In genomic region chr21:34642211-34643075, GRCh38 we compare ENCODE assay signal across 12 cellular contexts. TPM values are rescaled to one million over a fixed set of nuclear protein-coding genes. Genes with fewer than 3 reads are reported as not detected.
DNase-seq lines count a peak whose midpoint lies in the region; ATAC-seq, FAIRE-seq and TF ChIP-seq lines count a peak whose summit lies in the region.
"Had no signal": no experiment of that assay in that cellular context is flagged by ENCODE, and none has a peak within 500 bp of the region (broad histone marks: within the 10 kb centered on the region; RNA-seq: fewer than 3 reads in every experiment).

No MANE protein-coding gene starts in this region.

- H4K91ac ChIP-seq in IMR-90 (ENCODE audit: insufficient read depth, low read depth, low read length): no peak overlapping the region

- no peak for TF ChIP-seq POLR2A in IMR-90 (IDR thresholded peaks at IDR 0.05; ENCODE audit: low read depth, low read length)
- TF ChIP-seq POLR2A in gastrocnemius medialis (IDR thresholded peaks at IDR 0.05): no peak

- WGBS in IMR-90 (ENCODE audit: extremely low coverage in 2 of 2, insufficient read length in 1 of 2), 2 experiments: 69% methylated on average over 2 of the region's 7 CpGs; no CpG with 5 or more reads in 1 of the 2 experiments
- WGBS in smooth muscle cell (ENCODE audit: low lambda C conversion rate): 69% methylated on average over 7 of the region's 7 CpGs

- H3K36me3 Mint-ChIP-seq in activated CD8-positive, alpha-beta memory T cell treated with anti-CD3 and anti-CD28 coated beads, Interleukin-2, amount 10 ng/mL, durations not matched to agents 7 days and 5 days: peaks cover 16% of the 10 kb centered on the region

- H3K9me3 ChIP-seq in IMR-90 (ENCODE audit: control insufficient read depth, insufficient read depth, low read length): no peaks in the 10 kb centered on the region
- no peaks in the 10 kb centered on the region for H3K9me3 ChIP-seq in gastrocnemius medialis
- no peaks in the 10 kb centered on the region for H3K9me3 ChIP-seq in smooth muscle cell (replicated peaks; ENCODE audit: low read depth)
- H3K9me3 ChIP-seq in MG63: no peaks in the 10 kb centered on the region
- H3K9me3 ChIP-seq: esophagus muscularis mucosa had no signal

- H3K36me3 ChIP-seq in IMR-90 (ENCODE audit: control insufficient read depth, insufficient read depth, low read length) (no peaks in the 10 kb centered on the region), gastrocnemius medialis (no peaks in the 10 kb centered on the region), smooth muscle cell (ENCODE audit: low read depth) (no peaks in the 10 kb centered on the region), MG63 (no peaks in the 10 kb centered on the region)
- H3K36me3 ChIP-seq: esophagus muscularis mucosa had no signal

- dilution Hi-C loops in IMR-90 (cut with HindIII; ENCODE audit: low sequenced_read_pairs, unreplicated experiment): no loop called here

- POLR2A ChIA-PET in IMR-90 (lab: Charles Lee; ENCODE audit: unreplicated experiment): no interaction called here

- no peak overlapping the region for H3K56ac ChIP-seq in IMR-90 (ENCODE audit: extremely low read depth, insufficient read depth, low read length)

- no peak overlapping the region for H3K23ac ChIP-seq in IMR-90 (ENCODE audit: low read depth, low read length)

- H3K9me3 Mint-ChIP-seq in activated CD8-positive, alpha-beta memory T cell treated with anti-CD3 and anti-CD28 coated beads, Interleukin-2, amount 10 ng/mL, durations not matched to agents 7 days and 5 days (ENCODE audit: low read depth): peaks cover 6% of the 10 kb centered on the region
- H3K9me3 Mint-ChIP-seq: GM23338 had no signal

- no peak for TF ChIP-seq RAD21 in IMR-90 (IDR thresholded peaks at IDR 0.05; ENCODE audit: low read length)

- no peak overlapping the region for H3K27ac Mint-ChIP-seq in activated CD8-positive, alpha-beta memory T cell treated with anti-CD3 and anti-CD28 coated beads, Interleukin-2, amount 10 ng/mL, durations not matched to agents 7 days and 5 days
- H3K27ac Mint-ChIP-seq: GM23338, nephron had no signal

- in situ Hi-C loops in IMR-90 (cut with MboI; ENCODE audit: low sequenced_read_pairs): no loop called here
- in situ Hi-C loops in gastrocnemius medialis (cut with MboI; ENCODE audit: low sequenced_read_pairs in 4 of 4): loop anchor here in 1 of 4 donors (25.0 kb wide), 1 partner anchor 730 kb away; the partner anchor contains the start of gene ATP5PO

- H4K8ac ChIP-seq in IMR-90 (ENCODE audit: low read depth in 2 of 2, low read length in 2 of 2): no peak overlapping the region

- no peak for TF ChIP-seq CTCF in IMR-90 (conservative IDR thresholded peaks at IDR 0.05; ENCODE audit: low read depth, low read length)
- TF ChIP-seq CTCF in gastrocnemius medialis (IDR thresholded peaks at IDR 0.05 in 4 of 5, conservative IDR thresholded peaks at IDR 0.05 in 1 of 5): no peak
- TF ChIP-seq CTCF in smooth muscle cell (IDR thresholded peaks at IDR 0.05; ENCODE audit: borderline replicate concordance, insufficient read depth, poor library complexity, severe bottlenecking): no peak

- no peak overlapping the region for H3K9ac ChIP-seq in IMR-90 (ENCODE audit: low read depth, low read length)
- H3K9ac ChIP-seq in smooth muscle cell (ENCODE audit: low read depth): no peak overlapping the region

- peaks cover 47% of the 10 kb centered on the region for H3K4me1 Mint-ChIP-seq in activated CD8-positive, alpha-beta memory T cell treated with anti-CD3 and anti-CD28 coated beads, Interleukin-2, amount 10 ng/mL, durations not matched to agents 7 days and 5 days
- H3K4me1 Mint-ChIP-seq: nephron had no signal

- H3K4ac ChIP-seq in IMR-90 (ENCODE audit: low read depth, low read length): no peak overlapping the region

- H3K4me2 ChIP-seq in IMR-90 (ENCODE audit: low read depth, low read length) (no peak overlapping the region), smooth muscle cell (no peak overlapping the region)
- H3K4me2 ChIP-seq: GM23338 had no signal

- H2BK120ac ChIP-seq in IMR-90 (ENCODE audit: low read depth, low read length): no peak overlapping the region

- peaks cover 2% of the 10 kb centered on the region; the same call in 1 of the 2 replicates for H3K27me3 ChIP-seq in IMR-90 (ENCODE audit: control insufficient read depth, insufficient read depth, low read length)
- no peaks in the 10 kb centered on the region for H3K27me3 ChIP-seq in gastrocnemius medialis
- H3K27me3 ChIP-seq in smooth muscle cell (ENCODE audit: low read depth): peaks cover 3% of the 10 kb centered on the region
- no peaks in the 10 kb centered on the region for H3K27me3 ChIP-seq in MG63

- H2BK5ac ChIP-seq in IMR-90 (ENCODE audit: low read depth, low read length, poor library complexity, severe bottlenecking): no peak overlapping the region

- H2AFZ ChIP-seq in IMR-90 (replicated peaks; ENCODE audit: low read length, poor library complexity): no peak overlapping the region
- no peak overlapping the region for H2AFZ ChIP-seq in smooth muscle cell (ENCODE audit: low read depth)
- H2AFZ ChIP-seq: GM23338 had no signal

- no peak overlapping the region for H3K14ac ChIP-seq in IMR-90 (replicated peaks; ENCODE audit: low read depth, low read length)

- H3K4me3 ChIP-seq in IMR-90 (ENCODE audit: insufficient read depth, low read depth, low read length) (no peak overlapping the region), gastrocnemius medialis (no peak overlapping the region), smooth muscle cell (no peak overlapping the region), MG63 (no peak overlapping the region)
- H3K4me3 ChIP-seq: esophagus muscularis mucosa, GM23338 had no signal

- H2AK5ac ChIP-seq in IMR-90 (ENCODE audit: low read depth, low read length): no peak overlapping the region

- H3K27me3 Mint-ChIP-seq in activated CD8-positive, alpha-beta memory T cell treated with anti-CD3 and anti-CD28 coated beads, Interleukin-2, amount 10 ng/mL, durations not matched to agents 7 days and 5 days: no peaks in the 10 kb centered on the region

- H3K79me2 ChIP-seq in smooth muscle cell (ENCODE audit: low read depth): no peaks in the 10 kb centered on the region

- ATAC-seq in GM21825 (IDR thresholded peaks at IDR 0.05; ENCODE audit: unreplicated experiment) (peak; percentile 53), IMR-90 (ENCODE audit: low read depth) (no peak), gastrocnemius medialis (no peak)
- no peak for ATAC-seq in activated CD8-positive, alpha-beta memory T cell treated with anti-CD3 and anti-CD28 coated beads, Interleukin-2, amount 10 ng/mL, durations not matched to agents 7 days and 5 days
- ATAC-seq: GM23338 had no signal

- no peak overlapping the region for H4K5ac ChIP-seq in IMR-90 (ENCODE audit: low read depth, low read length)

- no peaks in the 10 kb centered on the region for H3K79me1 ChIP-seq in IMR-90 (ENCODE audit: low read depth in 1 of 2, low read length in 2 of 2)

- intact Hi-C loops in IMR-90 (cut with micrococcal nuclease): no loop called here
- intact Hi-C loops in gastrocnemius medialis (cut with DNase I; ENCODE audit: low total_unique reads): no loop called here

- no peak overlapping the region; the same call in 1 of the 2 replicates for H2BK20ac ChIP-seq in IMR-90 (ENCODE audit: low read depth, low read length)

- no peak overlapping the region for H3K27ac ChIP-seq in IMR-90 (ENCODE audit: insufficient read depth, low read length)
- no peak overlapping the region for H3K27ac ChIP-seq in gastrocnemius medialis
- H3K27ac ChIP-seq in smooth muscle cell (ENCODE audit: low read depth): no peak overlapping the region
- H3K27ac ChIP-seq: esophagus muscularis mucosa had no signal

- no TSS peak for BruUV-seq in IMR-90 (replicated peaks; lab: Mats Ljungman, UMichigan)

- H2AK9ac ChIP-seq in IMR-90 (replicated peaks; ENCODE audit: low read depth, low read length, poor library complexity): no peak overlapping the region

- H3F3A ChIP-seq in smooth muscle cell (ENCODE audit: low read depth): no peaks in the 10 kb centered on the region

- CTCF ChIA-PET in IMR-90 (lab: Yijun Ruan, JAX): no interaction called here
- CTCF ChIA-PET in activated CD8-positive, alpha-beta memory T cell treated with anti-CD3 and anti-CD28 coated beads, Interleukin-2, amount 10 ng/mL, durations not matched to agents 7 days and 5 days (lab: Charles Lee): interaction anchor here (1.2 kb wide), 1 partner anchor 51 kb away, joined by 4 read pairs; no protein-coding TSS in a partner anchor

- H3K4me3 Mint-ChIP-seq in activated CD8-positive, alpha-beta memory T cell treated with anti-CD3 and anti-CD28 coated beads, Interleukin-2, amount 10 ng/mL, durations not matched to agents 7 days and 5 days: no peak overlapping the region
- H3K4me3 Mint-ChIP-seq: GM23338, nephron had no signal

- FAIRE-seq in GM18507 (lab: Jason Lieb, UNC): peak; percentile 91

- peaks cover 7% of the 10 kb centered on the region for H3K9me1 ChIP-seq in IMR-90 (ENCODE audit: insufficient read depth, low read length)

- DNase-seq in GM18507 (ENCODE audit: extremely low spot score, insufficient read length, low read depth): peak; percentile 15
- DNase-seq in IMR-90: peak; percentile 18
- DNase-seq in hepatic stellate cell (ENCODE audit: low spot score): peak; percentile 64
- DNase-seq in gastrocnemius medialis: no peak
- no peak for DNase-seq in smooth muscle cell (lab: John Stamatoyannopoulos, UW; ENCODE audit: unreplicated experiment)
- no peak for DNase-seq in MG63
- no peak for DNase-seq in activated CD8-positive, alpha-beta memory T cell treated with anti-CD3 and anti-CD28 coated beads, Interleukin-2, amount 10 ng/mL, durations not matched to agents 7 days and 5 days
- DNase-seq: stimulated activated naive CD4-positive, alpha-beta T cell treated with Interleukin-2 at 50 U/mL for 16 hours had no signal

- H3K18ac ChIP-seq in IMR-90 (ENCODE audit: low read depth, low read length): no peak overlapping the region

- H3K4me1 ChIP-seq in IMR-90 (ENCODE audit: control insufficient read depth, insufficient read depth, low read length) (peaks cover 3% of the 10 kb centered on the region), gastrocnemius medialis (no peaks in the 10 kb centered on the region), smooth muscle cell (ENCODE audit: low read depth) (no peaks in the 10 kb centered on the region)
- H3K4me1 ChIP-seq: esophagus muscularis mucosa had no signal

- H4K20me1 ChIP-seq in IMR-90 (ENCODE audit: insufficient read depth, low read length) (no peaks in the 10 kb centered on the region), smooth muscle cell (ENCODE audit: low read depth) (no peaks in the 10 kb centered on the region)

- H2BK15ac ChIP-seq in IMR-90 (ENCODE audit: low read depth, low read length): no peak overlapping the region

RNA-seq across cellular contexts. Expression of gene CLIC6, which starts 26.4 kb away (rescaled TPM):
- total RNA-seq in IMR-90 (2012; rRNA removed): not detected in 2 replicates
- not detected in 2 replicates for polyA plus RNA-seq in IMR-90 (2012; rRNA removed)
- not detected in 2 replicates for polyA plus RNA-seq in IMR-90 (2012; cell fraction: cytosol; rRNA removed)
- not detected in 2 replicates for polyA plus RNA-seq in IMR-90 (2012; cell fraction: nucleus; rRNA removed; ENCODE audit: low replicate concordance)
- 1 to 10 TPM in 2 of 4 donors, under 1 TPM in 2; 0.49 to 3.0 (median 1.1) TPM for total RNA-seq in gastrocnemius medialis
- total RNA-seq in smooth muscle cell: 0.09 and 0.22 TPM in 2 replicates
- 0.31 TPM in 1 of 2 replicates, not detected in the other for polyA plus RNA-seq in smooth muscle cell
- total RNA-seq in MG63 (2014; rRNA removed; shearing (Covaris generic); ENCODE audit: low replicate concordance): not detected in 2 replicates
- total RNA-seq in activated CD8-positive, alpha-beta memory T cell treated with anti-CD3 and anti-CD28 coated beads, Interleukin-2, amount 10 ng/mL, durations not matched to agents 7 days and 5 days: under 1 TPM in 1 of 2 experiments, not detected in 1; 0.47 TPM

RNA-seq across cellular contexts. Expression of gene RCAN1, which starts 27.5 kb away (rescaled TPM):
- total RNA-seq in IMR-90 (2012; rRNA removed) (175 and 183 TPM in 2 replicates), gastrocnemius medialis (10 to 100 TPM; 21.7 to 37.9 (median 33.2) TPM), smooth muscle cell (153 and 155 TPM in 2 replicates)
- polyA plus RNA-seq in IMR-90 (2012; rRNA removed) (43.0 and 53.5 TPM in 2 replicates), smooth muscle cell (77.3 and 96.3 TPM in 2 replicates)
- polyA plus RNA-seq in IMR-90 (2012; cell fraction: cytosol; rRNA removed): 13.6 and 13.7 TPM in 2 replicates
- polyA plus RNA-seq in IMR-90 (2012; cell fraction: nucleus; rRNA removed; ENCODE audit: low replicate concordance): 32.6 and 64.1 TPM in 2 replicates
- 23.7 and 37.2 TPM in 2 replicates for total RNA-seq in MG63 (2014; rRNA removed; shearing (Covaris generic); ENCODE audit: low replicate concordance)
- 10 to 100 TPM in 1 of 2 experiments, 1 to 10 TPM in 1; 6.5 to 13.6 TPM for total RNA-seq in activated CD8-positive, alpha-beta memory T cell treated with anti-CD3 and anti-CD28 coated beads, Interleukin-2, amount 10 ng/mL, durations not matched to agents 7 days and 5 days

Comparison
In these comparisons a context has a peak if more than half of its experiments do, and no peak if none do; other contexts are left out.
1. DNase-seq: peak in GM18507 (single experiment), IMR-90 (single experiment) and hepatic stellate cell (single experiment); none in gastrocnemius medialis (0 of 2), smooth muscle cell (single experiment), MG63 (single experiment) and activated CD8-positive, alpha-beta memory T cell treated with anti-CD3 and anti-CD28 coated beads, Interleukin-2, amount 10 ng/mL, durations not matched to agents 7 days and 5 days (single experiment).